ENCODE assay signal across 17 cellular contexts in the genomic region with DNA sequence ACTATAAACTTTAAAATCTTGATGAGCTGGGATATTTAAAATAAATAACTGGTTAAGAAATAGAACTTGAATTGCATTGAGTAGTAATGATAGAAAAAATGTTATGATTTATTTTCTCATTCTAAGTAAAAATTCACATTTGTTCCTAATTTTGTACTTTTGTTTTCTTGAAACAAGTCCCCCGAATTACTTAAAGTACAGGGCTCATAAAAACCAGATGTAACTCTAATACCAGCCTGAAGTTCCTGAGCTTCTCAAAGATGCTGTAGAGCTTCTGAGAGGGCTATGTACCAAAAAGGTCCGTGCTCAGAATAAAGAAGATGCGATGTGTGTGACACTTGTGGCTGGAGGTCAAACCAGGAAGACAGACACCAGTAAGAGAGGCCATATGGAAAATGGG.
DNase-seq lines count a peak whose midpoint lies in the region; ATAC-seq and TF ChIP-seq lines count a peak whose summit lies in the region.
"Had no signal": no experiment of that assay in that cellular context is flagged by ENCODE, and none has a peak within 500 bp of the region (broad histone marks: within the 10 kb centered on the region; RNA-seq: fewer than 3 reads in every experiment).

No MANE protein-coding gene starts in this region.

- TF ChIP-seq POLR2A in IMR-90 (IDR thresholded peaks at IDR 0.05; ENCODE audit: low read depth, low read length), result no peak
- no peak for TF ChIP-seq POLR2A in esophagus muscularis mucosa (IDR thresholded peaks at IDR 0.05; ENCODE audit: low read depth)

- H2AK5ac ChIP-seq in IMR-90 (ENCODE audit: low read depth, low read length), result no peak overlapping the region

- no peaks in the 10 kb centered on the region for H3K27me3 Mint-ChIP-seq in dendritic cell treated with granulocyte-macrophage colony-stimulating factor and Interleukin-4, amounts not matched to agents 40 ng/mL and 50 ng/mL, for 4 days
- H3K27me3 Mint-ChIP-seq: IgD-negative memory B cell had no signal

- H3K4me1 ChIP-seq in IMR-90 (ENCODE audit: control insufficient read depth, insufficient read depth, low read length), result peaks cover 3% of the 10 kb centered on the region
- no peaks in the 10 kb centered on the region for H3K4me1 ChIP-seq in esophagus muscularis mucosa
- no peaks in the 10 kb centered on the region for H3K4me1 ChIP-seq in iPS-18a (ENCODE audit: control insufficient read depth, low read depth, low read length)
- H3K4me1 ChIP-seq in smooth muscle cell (ENCODE audit: low read depth), result no peaks in the 10 kb centered on the region
- H3K4me1 ChIP-seq: BE2C had no signal

- no peaks in the 10 kb centered on the region for H3K79me1 ChIP-seq in IMR-90 (ENCODE audit: low read depth in 1 of 2, low read length in 2 of 2)

- H3K9me3 Mint-ChIP-seq in dendritic cell treated with granulocyte-macrophage colony-stimulating factor and Interleukin-4, amounts not matched to agents 40 ng/mL and 50 ng/mL, for 4 days, result no peaks in the 10 kb centered on the region
- H3K9me3 Mint-ChIP-seq: CD8-positive, alpha-beta memory T cell had no signal

- no peak overlapping the region for H4K8ac ChIP-seq in IMR-90 (ENCODE audit: low read depth in 2 of 2, low read length in 2 of 2)

- H3K4me2 ChIP-seq in IMR-90 (ENCODE audit: low read depth, low read length) (no peak overlapping the region), smooth muscle cell (no peak overlapping the region)

- TF ChIP-seq CTCF in IMR-90 (conservative IDR thresholded peaks at IDR 0.05; ENCODE audit: low read depth, low read length) (no peak), esophagus muscularis mucosa (IDR thresholded peaks at IDR 0.05) (no peak), smooth muscle cell (IDR thresholded peaks at IDR 0.05; ENCODE audit: borderline replicate concordance, insufficient read depth, poor library complexity, severe bottlenecking) (no peak)

- no peaks in the 10 kb centered on the region for H3F3A ChIP-seq in smooth muscle cell (ENCODE audit: low read depth)

- H3K36me3 ChIP-seq in IMR-90 (ENCODE audit: control insufficient read depth, insufficient read depth, low read length) (no peaks in the 10 kb centered on the region), esophagus muscularis mucosa (no peaks in the 10 kb centered on the region), iPS-18a (ENCODE audit: control insufficient read depth, low read depth, low read length) (no peaks in the 10 kb centered on the region), smooth muscle cell (ENCODE audit: low read depth) (no peaks in the 10 kb centered on the region)
- H3K36me3 ChIP-seq: BE2C had no signal

- H3K27me3 ChIP-seq in IMR-90 (ENCODE audit: control insufficient read depth, insufficient read depth, low read length) (no peaks in the 10 kb centered on the region), esophagus muscularis mucosa (no peaks in the 10 kb centered on the region), iPS-18a (ENCODE audit: control insufficient read depth, insufficient read depth, low read length) (no peaks in the 10 kb centered on the region), smooth muscle cell (ENCODE audit: low read depth) (no peaks in the 10 kb centered on the region)
- H3K27me3 ChIP-seq: BE2C had no signal

- no peak overlapping the region for H3K27ac ChIP-seq in IMR-90 (ENCODE audit: insufficient read depth, low read length)
- no peak overlapping the region for H3K27ac ChIP-seq in esophagus muscularis mucosa (replicated peaks in 1 of 4)
- H3K27ac ChIP-seq in iPS-18a (ENCODE audit: low read length), result peak overlapping the region; percentile 10
- no peak overlapping the region for H3K27ac ChIP-seq in smooth muscle cell (ENCODE audit: low read depth)
- H3K27ac ChIP-seq: GM23248 had no signal

- H2BK5ac ChIP-seq in IMR-90 (ENCODE audit: low read depth, low read length, poor library complexity, severe bottlenecking), result no peak overlapping the region

- H3K18ac ChIP-seq in IMR-90 (ENCODE audit: low read depth, low read length), result no peak overlapping the region

- TF ChIP-seq RAD21 in IMR-90 (IDR thresholded peaks at IDR 0.05; ENCODE audit: low read length), result no peak

- no peak for ATAC-seq in IMR-90 (ENCODE audit: low read depth)
- ATAC-seq: GM12878 had no signal

- peak overlapping the region; percentile 45; the same call in 1 of the 2 replicates for H3K4ac ChIP-seq in IMR-90 (ENCODE audit: low read depth, low read length)

- POLR2A ChIA-PET in IMR-90 (lab: Charles Lee; ENCODE audit: unreplicated experiment), result no interaction called here

- DNase-seq in IMR-90 (no peak), esophagus muscularis mucosa (ENCODE audit: extremely low spot score) (peak; percentile 60), smooth muscle cell (lab: John Stamatoyannopoulos, UW; ENCODE audit: unreplicated experiment) (no peak), NCI-H2227 treated with DMSO at 0.1 percent for 48 hours (lab: John Stamatoyannopoulos, UW) (no peak)
- DNase-seq in stimulated activated naive CD4-positive, alpha-beta T cell treated with Interleukin-2 at 50 U/mL for 16 hours (lab: John Stamatoyannopoulos, UW), result no peak
- DNase-seq: BE2C; C1 segment of cervical spinal cord; CD4-positive, CD25-positive, alpha-beta regulatory T cell; CD8-positive, alpha-beta memory T cell; COR-L47; DMS 273 treated with DMSO at 0.1 percent for 48 hours; EL had no signal

- H4K91ac ChIP-seq in IMR-90 (ENCODE audit: insufficient read depth, low read depth, low read length), result no peak overlapping the region

- H3K27ac Mint-ChIP-seq in dendritic cell treated with granulocyte-macrophage colony-stimulating factor and Interleukin-4, amounts not matched to agents 40 ng/mL and 50 ng/mL, for 4 days, result peak overlapping the region; percentile 6
- H3K27ac Mint-ChIP-seq: CD4-positive, CD25-positive, alpha-beta regulatory T cell; CD8-positive, alpha-beta memory T cell; IgD-negative memory B cell had no signal

- TF ChIP-seq EP300 in esophagus muscularis mucosa (IDR thresholded peaks at IDR 0.05), result no peak

- no peak overlapping the region for H2BK20ac ChIP-seq in IMR-90 (ENCODE audit: low read depth, low read length)

- CTCF ChIA-PET in IMR-90 (lab: Yijun Ruan, JAX), result no interaction called here

- H3K4me1 Mint-ChIP-seq in dendritic cell treated with granulocyte-macrophage colony-stimulating factor and Interleukin-4, amounts not matched to agents 40 ng/mL and 50 ng/mL, for 4 days (ENCODE audit: low read depth), result peaks cover 14% of the 10 kb centered on the region
- H3K4me1 Mint-ChIP-seq: CD4-positive, CD25-positive, alpha-beta regulatory T cell; CD8-positive, alpha-beta memory T cell had no signal

- H3K23ac ChIP-seq in IMR-90 (ENCODE audit: low read depth, low read length), result no peak overlapping the region

- no peak overlapping the region for H3K9ac ChIP-seq in IMR-90 (ENCODE audit: low read depth, low read length)
- no peak overlapping the region for H3K9ac ChIP-seq in iPS-18a (ENCODE audit: low read length)
- H3K9ac ChIP-seq in smooth muscle cell (ENCODE audit: low read depth), result no peak overlapping the region
- H3K9ac ChIP-seq: GM23248 had no signal

- H3K4me3 ChIP-seq in IMR-90 (ENCODE audit: insufficient read depth, low read depth, low read length), result no peak overlapping the region
- no peak overlapping the region for H3K4me3 ChIP-seq in esophagus muscularis mucosa
- H3K4me3 ChIP-seq in iPS-18a (ENCODE audit: low read length), result no peak overlapping the region
- no peak overlapping the region for H3K4me3 ChIP-seq in smooth muscle cell
- H3K4me3 ChIP-seq: GM12878, GM23248 had no signal

- no peak overlapping the region for H3K14ac ChIP-seq in IMR-90 (replicated peaks; ENCODE audit: low read depth, low read length)

- no peak overlapping the region for H3K4me3 Mint-ChIP-seq in dendritic cell treated with granulocyte-macrophage colony-stimulating factor and Interleukin-4, amounts not matched to agents 40 ng/mL and 50 ng/mL, for 4 days
- H3K4me3 Mint-ChIP-seq: CD4-positive, CD25-positive, alpha-beta regulatory T cell; CD8-positive, alpha-beta memory T cell; IgD-negative memory B cell had no signal

- H3K56ac ChIP-seq in IMR-90 (ENCODE audit: extremely low read depth, insufficient read depth, low read length), result no peak overlapping the region

- peaks cover 6% of the 10 kb centered on the region for H3K9me1 ChIP-seq in IMR-90 (ENCODE audit: insufficient read depth, low read length)

- H3K79me2 ChIP-seq in smooth muscle cell (ENCODE audit: low read depth), result no peaks in the 10 kb centered on the region

- no peak overlapping the region for H4K5ac ChIP-seq in IMR-90 (ENCODE audit: low read depth, low read length)

- no peak overlapping the region for H2AFZ ChIP-seq in IMR-90 (replicated peaks; ENCODE audit: low read length, poor library complexity)
- H2AFZ ChIP-seq in smooth muscle cell (ENCODE audit: low read depth), result no peak overlapping the region
- H2AFZ ChIP-seq: GM23248 had no signal

- in situ Hi-C loops in IMR-90 (cut with MboI; ENCODE audit: low sequenced_read_pairs), result no loop called here

- no peak overlapping the region for H2AK9ac ChIP-seq in IMR-90 (replicated peaks; ENCODE audit: low read depth, low read length, poor library complexity)

- dilution Hi-C loops in IMR-90 (cut with HindIII; ENCODE audit: low sequenced_read_pairs, unreplicated experiment), result no loop called here

- intact Hi-C loops in IMR-90 (cut with micrococcal nuclease), result no loop called here
- intact Hi-C loops in dendritic cell treated with granulocyte-macrophage colony-stimulating factor and Interleukin-4, amounts not matched to agents 40 ng/mL and 50 ng/mL, for 4 days (cut with micrococcal nuclease), result no loop called here
- intact Hi-C loops in esophagus muscularis mucosa (cut with DNase I), result no loop called here

- WGBS in IMR-90 (ENCODE audit: extremely low coverage in 2 of 2, insufficient read length in 1 of 2), 2 experiments, result no CpG with 5 or more reads among the region's 3 CpGs
- WGBS in esophagus muscularis mucosa, result 70% methylated on average over 3 of the region's 3 CpGs
- WGBS in smooth muscle cell (ENCODE audit: low lambda C conversion rate), result 96% methylated on average over 3 of the region's 3 CpGs

- H3K36me3 Mint-ChIP-seq in dendritic cell treated with granulocyte-macrophage colony-stimulating factor and Interleukin-4, amounts not matched to agents 40 ng/mL and 50 ng/mL, for 4 days (ENCODE audit: low read depth), result no peaks in the 10 kb centered on the region
- H3K36me3 Mint-ChIP-seq: CD4-positive, CD25-positive, alpha-beta regulatory T cell; CD8-positive, alpha-beta memory T cell had no signal

- H2BK120ac ChIP-seq in IMR-90 (ENCODE audit: low read depth, low read length), result no peak overlapping the region

- no peaks in the 10 kb centered on the region for H3K9me3 ChIP-seq in IMR-90 (ENCODE audit: control insufficient read depth, insufficient read depth, low read length)
- H3K9me3 ChIP-seq in esophagus muscularis mucosa, result no peaks in the 10 kb centered on the region
- no peaks in the 10 kb centered on the region for H3K9me3 ChIP-seq in iPS-18a (ENCODE audit: control insufficient read depth, low read depth, low read length)
- no peaks in the 10 kb centered on the region for H3K9me3 ChIP-seq in smooth muscle cell (replicated peaks; ENCODE audit: low read depth)
- H3K9me3 ChIP-seq: BE2C had no signal

- no peaks in the 10 kb centered on the region for H4K20me1 ChIP-seq in IMR-90 (ENCODE audit: insufficient read depth, low read length)
- no peaks in the 10 kb centered on the region for H4K20me1 ChIP-seq in smooth muscle cell (ENCODE audit: low read depth)

- H2BK15ac ChIP-seq in IMR-90 (ENCODE audit: low read depth, low read length), result no peak overlapping the region

- no TSS peak for BruUV-seq in IMR-90 (replicated peaks; lab: Mats Ljungman, UMichigan)
